Comparison of ENCODE assay signal across 10 cellular contexts in genomic region chr4:6198768-6199343, GRCh38. TPM values are rescaled to one million over a fixed set of nuclear protein-coding genes. Genes with fewer than 3 reads are reported as not detected.
DNase-seq lines count a peak whose midpoint lies in the region; ATAC-seq lines count a peak whose summit lies in the region.
"Had no signal": no experiment of that assay in that cellular context is flagged by ENCODE, and none has a peak within 500 bp of the region (broad histone marks: within the 10 kb centered on the region; RNA-seq: fewer than 3 reads in every experiment).

No MANE protein-coding gene starts in this region.

- no CpG with 5 or more reads among the region's 23 CpGs for WGBS in iPS DF 6.9 (ENCODE audit: insufficient coverage, insufficient read length)

- peak overlapping the region; percentile 80 for H3K4me3 Mint-ChIP-seq in activated CD4-positive, alpha-beta memory T cell treated with anti-CD3 and anti-CD28 coated beads for 36 hours
- H3K4me3 Mint-ChIP-seq in stimulated activated naive CD8-positive, alpha-beta T cell treated with anti-CD3 and anti-CD28 coated beads, Interleukin-15, Interleukin-2, amounts not matched to agents 100 ng/mL and 50 ng/mL, for 24 hours: peak overlapping the region; percentile 81

- DNase-seq in activated CD4-positive, CD25-positive, alpha-beta regulatory T cell (lab: John Stamatoyannopoulos, UW): no peak
- peak; percentile 54 for DNase-seq in activated CD4-positive, alpha-beta memory T cell treated with anti-CD3 and anti-CD28 coated beads for 36 hours
- DNase-seq in iPS DF 6.9 (ENCODE audit: low read depth, low spot score): peak; percentile 68
- no peak for DNase-seq in hepatic stellate cell (ENCODE audit: low spot score)

- no peak overlapping the region for H3K27ac ChIP-seq in iPS DF 6.9 (ENCODE audit: low read length)

- ATAC-seq in activated CD4-positive, CD25-positive, alpha-beta regulatory T cell treated with anti-CD3 and anti-CD28 coated beads, Interleukin-2, amount 50 U/mL, for 24 hours: peak; percentile 27 to 31
- ATAC-seq in HG03521 (IDR thresholded peaks at IDR 0.05; ENCODE audit: unreplicated experiment) (no peak), GM21390 (IDR thresholded peaks at IDR 0.05; ENCODE audit: unreplicated experiment) (no peak)

- peaks cover 4% of the 10 kb centered on the region for H3K4me1 ChIP-seq in iPS DF 6.9 (ENCODE audit: control insufficient read depth, insufficient read depth, low read length)

- H3K27me3 Mint-ChIP-seq in activated CD4-positive, alpha-beta memory T cell treated with anti-CD3 and anti-CD28 coated beads for 36 hours: peaks cover 15% of the 10 kb centered on the region
- H3K27me3 Mint-ChIP-seq in stimulated activated naive CD8-positive, alpha-beta T cell treated with anti-CD3 and anti-CD28 coated beads, Interleukin-15, Interleukin-2, amounts not matched to agents 100 ng/mL and 50 ng/mL, for 24 hours: peaks cover 48% of the 10 kb centered on the region

- peak overlapping the region; percentile 86 for H3K27ac Mint-ChIP-seq in activated CD4-positive, alpha-beta memory T cell treated with anti-CD3 and anti-CD28 coated beads for 36 hours
- H3K27ac Mint-ChIP-seq in stimulated activated naive CD8-positive, alpha-beta T cell treated with anti-CD3 and anti-CD28 coated beads, Interleukin-15, Interleukin-2, amounts not matched to agents 100 ng/mL and 50 ng/mL, for 24 hours: peak overlapping the region; percentile 82
- H3K27ac Mint-ChIP-seq: CD14-positive monocyte had no signal

- peaks cover 35% of the 10 kb centered on the region for H3K4me1 Mint-ChIP-seq in activated CD4-positive, alpha-beta memory T cell treated with anti-CD3 and anti-CD28 coated beads for 36 hours (ENCODE audit: low read depth)
- H3K4me1 Mint-ChIP-seq in stimulated activated naive CD8-positive, alpha-beta T cell treated with anti-CD3 and anti-CD28 coated beads, Interleukin-15, Interleukin-2, amounts not matched to agents 100 ng/mL and 50 ng/mL, for 24 hours (ENCODE audit: low read depth): peaks cover 29% of the 10 kb centered on the region

- no peaks in the 10 kb centered on the region for H3K36me3 ChIP-seq in iPS DF 6.9 (ENCODE audit: control insufficient read depth, insufficient read depth, low read length)

- CTCF ChIA-PET in activated CD4-positive, alpha-beta memory T cell treated with anti-CD3 and anti-CD28 coated beads for 36 hours (lab: Charles Lee): interaction anchor here (0.9 to 2.1 kb wide), 5 partner anchors 13 to 64 kb away, joined by 3 to 13 read pairs (median 4); no protein-coding TSS in a partner anchor

- no peaks in the 10 kb centered on the region for H3K9me3 ChIP-seq in iPS DF 6.9 (ENCODE audit: control insufficient read depth, insufficient read depth, low read length)

- H3K36me3 Mint-ChIP-seq in activated CD4-positive, alpha-beta memory T cell treated with anti-CD3 and anti-CD28 coated beads for 36 hours: peaks cover 7% of the 10 kb centered on the region
- peaks cover 2% of the 10 kb centered on the region for H3K36me3 Mint-ChIP-seq in stimulated activated naive CD8-positive, alpha-beta T cell treated with anti-CD3 and anti-CD28 coated beads, Interleukin-15, Interleukin-2, amounts not matched to agents 100 ng/mL and 50 ng/mL, for 24 hours (ENCODE audit: low read depth)

- no peaks in the 10 kb centered on the region; the same call in 1 of the 2 replicates for H3K27me3 ChIP-seq in iPS DF 6.9 (ENCODE audit: control insufficient read depth, insufficient read depth, low read length)

- H3K4me3 ChIP-seq in iPS DF 6.9 (ENCODE audit: low read length): peak overlapping the region; percentile 83; the same call in 1 of the 2 replicates

- intact Hi-C loops in activated CD4-positive, alpha-beta memory T cell treated with anti-CD3 and anti-CD28 coated beads for 36 hours (cut with micrococcal nuclease): loop anchor here (1.0 kb wide), 2 partner anchors 18 to 65 kb away; no protein-coding TSS in a partner anchor

- H3K9me3 Mint-ChIP-seq in activated CD4-positive, alpha-beta memory T cell treated with anti-CD3 and anti-CD28 coated beads for 36 hours: peaks cover 8% of the 10 kb centered on the region
- H3K9me3 Mint-ChIP-seq in stimulated activated naive CD8-positive, alpha-beta T cell treated with anti-CD3 and anti-CD28 coated beads, Interleukin-15, Interleukin-2, amounts not matched to agents 100 ng/mL and 50 ng/mL, for 24 hours: peaks cover 8% of the 10 kb centered on the region

- POLR2A ChIA-PET in activated CD4-positive, alpha-beta memory T cell treated with anti-CD3 and anti-CD28 coated beads for 36 hours (lab: Charles Lee): interaction anchor here (0.9 to 5.0 kb wide), 5 partner anchors 14 to 33 kb away, joined by 3 to 60 read pairs (median 4); no protein-coding TSS in a partner anchor

RNA-seq across cellular contexts. Expression of gene JAKMIP1, which starts 1.5 kb away (rescaled TPM):
- total RNA-seq in activated CD4-positive, alpha-beta memory T cell treated with anti-CD3 and anti-CD28 coated beads for 36 hours: 10 to 100 TPM; 17.7 to 18.1 TPM
- total RNA-seq: M059J had no signal

Comparison
In these comparisons a context has a peak if more than half of its experiments do, and no peak if none do; other contexts are left out.
1. ATAC-seq: peak in activated CD4-positive, CD25-positive, alpha-beta regulatory T cell treated with anti-CD3 and anti-CD28 coated beads, Interleukin-2, amount 50 U/mL, for 24 hours (2 of 2); none in HG03521 (single experiment) and GM21390 (single experiment).
2. DNase-seq: peak in activated CD4-positive, alpha-beta memory T cell treated with anti-CD3 and anti-CD28 coated beads for 36 hours (single experiment) and iPS DF 6.9 (single experiment); none in activated CD4-positive, CD25-positive, alpha-beta regulatory T cell (0 of 4) and hepatic stellate cell (single experiment).